Comparison of ENCODE assay signal across 22 cellular contexts in the genomic region with DNA sequence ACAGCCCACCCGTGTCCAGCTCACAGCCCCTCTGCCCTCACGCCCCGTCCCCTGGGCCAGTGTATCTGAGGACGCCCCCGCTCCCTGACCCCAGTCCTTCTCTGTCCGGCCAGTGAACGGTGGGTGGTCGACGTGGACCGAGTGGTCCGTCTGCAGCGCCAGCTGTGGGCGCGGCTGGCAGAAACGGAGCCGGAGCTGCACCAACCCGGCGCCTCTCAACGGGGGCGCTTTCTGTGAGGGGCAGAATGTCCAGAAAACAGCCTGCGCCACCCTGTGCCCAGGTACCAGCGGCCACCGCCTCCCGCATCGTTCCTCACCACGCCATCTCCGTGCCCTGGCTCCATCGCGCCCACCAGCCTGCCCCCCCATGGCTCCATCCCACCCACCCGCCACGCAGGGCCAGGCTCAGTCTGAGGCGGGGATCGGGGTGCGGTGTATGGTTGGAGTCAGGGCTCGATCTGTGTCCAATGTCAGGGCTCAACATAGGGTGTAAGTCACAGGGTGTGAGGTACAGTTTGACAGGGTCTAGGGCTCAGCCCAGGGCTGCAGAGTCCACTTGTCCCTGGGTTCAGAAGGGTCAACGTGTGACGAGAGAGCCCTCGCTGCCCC. TPM values are rescaled to one million over a fixed set of nuclear protein-coding genes. Genes with fewer than 3 reads are reported as not detected.
DNase-seq lines count a peak whose midpoint lies in the region; ATAC-seq, FAIRE-seq and TF ChIP-seq lines count a peak whose summit lies in the region.
"Had no signal": no experiment of that assay in that cellular context is flagged by ENCODE, and none has a peak within 500 bp of the region (broad histone marks: within the 10 kb centered on the region; RNA-seq: fewer than 3 reads in every experiment).

No MANE protein-coding gene starts in this region.

- H3K36me3 ChIP-seq in GM23338 (ENCODE audit: insufficient read depth) (no peaks in the 10 kb centered on the region), HCT116 (ENCODE audit: control insufficient read depth in 1 of 2, insufficient read depth in 2 of 2, low read length in 2 of 2) (no peaks in the 10 kb centered on the region), neuronal stem cell (replicated peaks in 1 of 2; ENCODE audit: control insufficient read depth in 2 of 2, insufficient read depth in 2 of 2, low read length in 2 of 2) (no peaks in the 10 kb centered on the region)
- H3K36me3 ChIP-seq: HAP-1, SJSA1 had no signal

- no peaks in the 10 kb centered on the region for H3F3A ChIP-seq in GM23338 (replicated peaks; ENCODE audit: low read depth)

- no peak for TF ChIP-seq POLR2A in HCT116 (IDR thresholded peaks at IDR 0.05; ENCODE audit: borderline replicate concordance, extremely low read depth, insufficient read depth, insufficient read length)

- ATAC-seq in GM23338, result peak; percentile 10
- peak; percentile 54; the same call in 1 of the 2 replicates for ATAC-seq in HCT116
- ATAC-seq in WTC11, result peak; percentile 7; the same call in 1 of the 2 replicates

- FAIRE-seq in frontal cortex (lab: Jason Lieb, UNC), result no peak
- FAIRE-seq: GM18507 had no signal

- H4K8ac ChIP-seq in neuronal stem cell (ENCODE audit: low read depth, low read length), result no peak overlapping the region

- H3K27ac ChIP-seq in GM23338 (ENCODE audit: low read depth) (no peak overlapping the region), HCT116 (ENCODE audit: low read depth, low read length) (no peak overlapping the region), neuronal stem cell (replicated peaks; ENCODE audit: low read length) (no peak overlapping the region)
- H3K27ac ChIP-seq: HL-60, SJSA1 had no signal

- BruUV-seq in HCT116 (replicated peaks; lab: Mats Ljungman, UMichigan), result no TSS peak

- TF ChIP-seq CTCF in GM23338 (conservative IDR thresholded peaks at IDR 0.05; ENCODE audit: low read depth in 2 of 2) (no peak), HCT116 (IDR thresholded peaks at IDR 0.05 in 2 of 3, conservative IDR thresholded peaks at IDR 0.05 in 1 of 3; ENCODE audit: borderline replicate concordance in 1 of 3, insufficient read depth in 1 of 3, low read depth in 2 of 3, low read length in 2 of 3) (no peak), WTC11 (IDR thresholded peaks at IDR 0.05) (no peak), GM10266 (IDR thresholded peaks at IDR 0.05; ENCODE audit: control insufficient read depth, insufficient read depth, low read depth, missing control alignments) (no peak)

- H4K91ac ChIP-seq in neuronal stem cell (ENCODE audit: low read depth, low read length, poor library complexity), result no peak overlapping the region

- H3K36me3 Mint-ChIP-seq in GM23338 (ENCODE audit: low read depth), result no peaks in the 10 kb centered on the region
- H3K36me3 Mint-ChIP-seq in WTC11, result no peaks in the 10 kb centered on the region
- H3K36me3 Mint-ChIP-seq: CD4-positive, CD25-positive, alpha-beta regulatory T cell had no signal

- H3K27me3 ChIP-seq in GM23338 (ENCODE audit: insufficient read depth) (no peaks in the 10 kb centered on the region), HCT116 (ENCODE audit: insufficient read depth, low read length) (no peaks in the 10 kb centered on the region), neuronal stem cell (ENCODE audit: control insufficient read depth in 3 of 3, insufficient read depth in 3 of 3, low read depth in 1 of 3, low read length in 3 of 3) (peaks cover 0 to 52% (median 0%) of the 10 kb centered on the region in 3 experiments)

- POLR2A ChIA-PET in HCT116 (lab: Charles Lee) (no interaction called here), WTC11 (lab: Charles Lee) (no interaction called here)

- H3K4me3 ChIP-seq in GM23338, result no peak overlapping the region
- no peak overlapping the region for H3K4me3 ChIP-seq in HCT116 (replicated peaks in 1 of 2; ENCODE audit: low read depth in 1 of 2, low read length in 2 of 2)
- no peak overlapping the region for H3K4me3 ChIP-seq in neuronal stem cell (ENCODE audit: low read length in 2 of 2)
- H3K4me3 ChIP-seq: HAP-1, SJSA1 had no signal

- H3K27me3 Mint-ChIP-seq in GM23338 (ENCODE audit: insufficient read depth, low read depth, poor library complexity), result peaks cover 10% of the 10 kb centered on the region
- no peaks in the 10 kb centered on the region; the same call in 1 of the 2 replicates for H3K27me3 Mint-ChIP-seq in WTC11 (ENCODE audit: low read depth)

- H3K4me1 ChIP-seq in GM23338 (ENCODE audit: insufficient read depth) (no peaks in the 10 kb centered on the region), HCT116 (ENCODE audit: control insufficient read depth in 1 of 2, insufficient read depth in 2 of 2, low read length in 2 of 2) (no peaks in the 10 kb centered on the region), neuronal stem cell (ENCODE audit: control insufficient read depth in 2 of 2, insufficient read depth in 1 of 2, low read depth in 1 of 2, low read length in 2 of 2) (peaks cover 37 to 42% of the 10 kb centered on the region in 2 donors)
- H3K4me1 ChIP-seq: HAP-1, SJSA1 had no signal

- peak overlapping the region; percentile 8 for H3K4ac ChIP-seq in neuronal stem cell (ENCODE audit: low read length)

- no peaks in the 10 kb centered on the region for H3K79me1 ChIP-seq in neuronal stem cell (ENCODE audit: low read depth, low read length)

- peak overlapping the region; percentile 22 for H3K14ac ChIP-seq in neuronal stem cell (ENCODE audit: low read length)

- CTCF ChIA-PET in HCT116 (lab: Charles Lee) (interaction anchor here (0.9 to 1.0 kb wide), 2 partner anchors 10 to 209 kb away, joined by 3 read pairs; no protein-coding TSS in a partner anchor), WTC11 (lab: Charles Lee) (interaction anchor here (0.6 to 1.9 kb wide), 12 partner anchors 10 to 217 kb away, joined by 3 to 12 read pairs (median 4); a partner anchor contains a TSS)

- intact Hi-C loops in HCT116 (cut with micrococcal nuclease), result no loop called here

- H3K27ac Mint-ChIP-seq in GM23338, result no peak overlapping the region
- H3K27ac Mint-ChIP-seq in WTC11, result peak overlapping the region; percentile 76; the same call in 1 of the 2 replicates
- H3K27ac Mint-ChIP-seq: CD4-positive, CD25-positive, alpha-beta regulatory T cell had no signal

- H3K9me3 ChIP-seq in HCT116 (ENCODE audit: control insufficient read depth in 1 of 2, insufficient read depth in 1 of 2, low read depth in 1 of 2, low read length in 2 of 2) (no peaks in the 10 kb centered on the region), neuronal stem cell (replicated peaks in 1 of 2; ENCODE audit: control insufficient read depth in 2 of 2, insufficient read depth in 1 of 2, low read depth in 1 of 2, low read length in 2 of 2) (no peaks in the 10 kb centered on the region)
- H3K9me3 ChIP-seq: HAP-1, SJSA1 had no signal

- peak overlapping the region; percentile 100 for H2BK12ac ChIP-seq in neuronal stem cell (ENCODE audit: low read length)

- H3K4me3 Mint-ChIP-seq in GM23338, result no peak overlapping the region
- H3K4me3 Mint-ChIP-seq in WTC11, result no peak overlapping the region
- H3K4me3 Mint-ChIP-seq: CD4-positive, CD25-positive, alpha-beta regulatory T cell had no signal

- H3K79me2 ChIP-seq in GM23338 (replicated peaks; ENCODE audit: insufficient read depth) (no peaks in the 10 kb centered on the region), HCT116 (ENCODE audit: insufficient read depth, low read length) (no peaks in the 10 kb centered on the region)

- H4K20me1 ChIP-seq in GM23338 (replicated peaks; ENCODE audit: insufficient read depth) (no peaks in the 10 kb centered on the region), HCT116 (ENCODE audit: insufficient read depth) (no peaks in the 10 kb centered on the region)

- H3K9ac ChIP-seq in HCT116 (ENCODE audit: low read length) (no peak overlapping the region), neuronal stem cell (ENCODE audit: low read depth, low read length, poor library complexity) (peak overlapping the region; percentile 76)

- peak overlapping the region; percentile 86 for H3K18ac ChIP-seq in neuronal stem cell (ENCODE audit: low read length)

- H2BK15ac ChIP-seq in neuronal stem cell (ENCODE audit: low read length), result peak overlapping the region; percentile 100

- no peak for TF ChIP-seq RAD21 in HCT116 (IDR thresholded peaks at IDR 0.05; ENCODE audit: low read depth)

- peak overlapping the region; percentile 45 for H3K23ac ChIP-seq in neuronal stem cell (ENCODE audit: low read depth, low read length, poor library complexity)

- H2BK5ac ChIP-seq in neuronal stem cell (ENCODE audit: low read length), result peak overlapping the region; percentile 56

- H3K4me2 ChIP-seq in GM23338, result no peak overlapping the region
- H3K4me2 ChIP-seq in HCT116 (ENCODE audit: low read length), result no peak overlapping the region
- no peak overlapping the region for H3K4me2 ChIP-seq in neuronal stem cell (ENCODE audit: insufficient read depth, low read length, poor library complexity, severe bottlenecking)

- H3K9me2 ChIP-seq in GM23338 (ENCODE audit: insufficient read depth) (no peaks in the 10 kb centered on the region), HCT116 (ENCODE audit: insufficient read depth) (no peaks in the 10 kb centered on the region)

- H3K9me3 Mint-ChIP-seq in GM23338 (no peaks in the 10 kb centered on the region), WTC11 (no peaks in the 10 kb centered on the region)

- peaks cover 24% of the 10 kb centered on the region for H3K4me1 Mint-ChIP-seq in GM23338
- peaks cover 19% of the 10 kb centered on the region for H3K4me1 Mint-ChIP-seq in WTC11

- RAD21 ChIA-PET in HCT116 (lab: Charles Lee; ENCODE audit: low non-redundant PET in 1 of 2, low total read pairs in 2 of 2, uncharacterized antibody in 2 of 2, unreplicated experiment in 2 of 2), result no interaction called here

- H2AK5ac ChIP-seq in neuronal stem cell (ENCODE audit: low read depth, low read length), result peak overlapping the region; percentile 100

- no CpG with 5 or more reads among the region's 38 CpGs for WGBS in neuronal stem cell (ENCODE audit: extremely low coverage in 2 of 2, insufficient read length in 2 of 2, insufficient replicate concordance in 1 of 2), 2 donors

- H2AFZ ChIP-seq in GM23338 (no peak overlapping the region), HCT116 (ENCODE audit: low read depth, low read length, poor library complexity, severe bottlenecking) (no peak overlapping the region), neuronal stem cell (ENCODE audit: low read length) (no peak overlapping the region)

- H2BK120ac ChIP-seq in neuronal stem cell (ENCODE audit: low read depth, low read length), result peak overlapping the region; percentile 87

- DNase-seq in GM23338 (ENCODE audit: low spot score) (no peak), HCT116 (ENCODE audit: low read depth, low spot score) (no peak), WTC11 (ENCODE audit: low spot score) (no peak), neuronal stem cell (ENCODE audit: low spot score) (no peak), GM10266 (ENCODE audit: extremely low spot score) (no peak), frontal cortex (ENCODE audit: low spot score in 2 of 2) (no peak), AG20443 (ENCODE audit: low spot score) (no peak)
- DNase-seq: CD4-positive, CD25-positive, alpha-beta regulatory T cell; DMS153; DND-41; NCI-H1105; NCI-H1930; NCI-H446; NCI-H524 treated with DMSO at 0.1 percent for 48 hours; NCI-H774; Right ventricle myocardium superior had no signal

RNA-seq across cellular contexts. Expression of a gene that starts 29.5 kb away (rescaled TPM):
- total RNA-seq in GM23338 (2014; rRNA removed; shearing (Covaris generic)), result not detected in 2 replicates
- polyA plus RNA-seq in GM23338 (2016; fragmentation: Nextera tagmentation; extraction: Ambion mirVana), result not detected in 2 replicates
- 0.30 TPM for total RNA-seq in HCT116 (2021; ENCODE audit: unreplicated experiment)
- not detected in 2 replicates for polyA plus RNA-seq in HCT116 (2012)
- total RNA-seq in WTC11 (2021), result 0.17 to 0.18 TPM in 2 of 3 replicates, not detected in the other
- polyA plus RNA-seq in neuronal stem cell (2013, experiment 1 of 2), result not detected
- 0.01 TPM for polyA plus RNA-seq in neuronal stem cell (2013, experiment 2 of 2)
- total RNA-seq in frontal cortex, result 0.41 TPM
- total RNA-seq: M059J, SJSA1 had no signal
- polyA plus RNA-seq: BJ had no signal

RNA-seq across cellular contexts. Expression of a gene that starts 59.2 kb away (rescaled TPM):
- total RNA-seq in GM23338 (2014; rRNA removed; shearing (Covaris generic)), result 3.9 and 7.3 TPM in 2 replicates
- polyA plus RNA-seq in GM23338 (2016; fragmentation: Nextera tagmentation; extraction: Ambion mirVana), result 0.92 and 1.1 TPM in 2 replicates
- 10.1 TPM for total RNA-seq in HCT116 (2021; ENCODE audit: unreplicated experiment)
- 9.0 and 9.9 TPM in 2 replicates for polyA plus RNA-seq in HCT116 (2012)
- 7.9 to 10.2 TPM (median 9.4 TPM) in 3 replicates for total RNA-seq in WTC11 (2021)
- 1.3 TPM for polyA plus RNA-seq in neuronal stem cell (2013, experiment 1 of 2)
- polyA plus RNA-seq in neuronal stem cell (2013, experiment 2 of 2), result 1.4 TPM
- 6.1 TPM for total RNA-seq in frontal cortex
- total RNA-seq: CD4-positive, CD25-positive, alpha-beta regulatory T cell; SJSA1 had no signal
- polyA plus RNA-seq: BJ; CD4-positive, CD25-positive, alpha-beta regulatory T cell had no signal
